8 cellular contexts compared by ENCODE assay signal in the genomic region with DNA sequence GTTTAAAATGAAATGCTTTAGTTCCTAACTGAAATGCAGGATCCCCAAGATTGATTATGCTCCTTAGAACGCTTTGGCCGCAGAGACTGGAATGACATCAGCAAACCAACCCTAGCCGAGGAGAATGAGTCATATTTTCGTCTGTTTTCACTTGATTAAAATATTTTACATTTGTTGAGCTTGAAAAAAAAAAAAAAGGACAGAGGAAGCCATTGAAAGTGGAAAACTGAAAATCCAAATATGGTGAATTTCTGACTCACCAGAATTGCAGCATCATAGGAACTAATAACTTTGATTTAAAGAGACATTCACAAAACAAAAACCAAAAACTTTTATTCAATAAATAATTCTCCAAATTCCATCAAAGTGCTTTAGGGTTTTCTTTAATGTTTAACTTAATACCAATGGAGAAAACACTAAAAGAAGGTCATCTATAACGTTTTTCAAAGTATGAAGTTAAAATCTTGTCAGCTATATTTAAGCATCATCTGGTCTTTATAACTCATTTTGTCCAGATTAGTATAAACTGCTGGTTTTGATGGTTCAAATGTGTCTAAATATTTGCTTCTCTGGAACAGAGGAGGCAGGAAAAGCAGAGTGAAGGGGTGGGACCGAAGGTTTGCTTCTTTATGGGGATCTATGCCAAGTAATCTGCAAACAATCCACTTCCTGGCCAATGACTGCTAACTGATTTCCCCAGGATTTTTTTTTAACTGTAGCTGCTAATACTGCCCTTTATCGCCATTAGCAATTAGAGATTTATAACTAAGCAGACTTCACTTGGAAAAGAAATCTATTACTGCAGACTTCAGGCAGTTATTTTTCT. TPM values are rescaled to one million over a fixed set of nuclear protein-coding genes. Genes with fewer than 3 reads are reported as not detected.
DNase-seq lines count a peak whose midpoint lies in the region; ATAC-seq and TF ChIP-seq lines count a peak whose summit lies in the region.

No MANE protein-coding gene starts in this region.

- peak overlapping the region; percentile 55 for H2AFZ ChIP-seq in PC-3 (ENCODE audit: low read length)

- peak; percentile 66 for ATAC-seq in PC-3

- H3F3A ChIP-seq in PC-3 (ENCODE audit: low read length, unreplicated experiment) = no peaks in the 10 kb centered on the region

- no peaks in the 10 kb centered on the region for H3K9me3 ChIP-seq in PC-3 (ENCODE audit: low read length)
- H3K9me3 ChIP-seq in esophagus muscularis mucosa = no peaks in the 10 kb centered on the region
- no peaks in the 10 kb centered on the region for H3K9me3 ChIP-seq in ovary

- H3K9me2 ChIP-seq in PC-3 (replicated peaks; ENCODE audit: low read length) = no peaks in the 10 kb centered on the region

- peak overlapping the region; percentile 94 for H3K27ac ChIP-seq in PC-3 (ENCODE audit: low read length)
- peak overlapping the region; percentile 76 to 85 (median 80) for H3K27ac ChIP-seq in esophagus muscularis mucosa (replicated peaks in 1 of 4)
- peak overlapping the region in 1 of 2 donors; percentile 58 for H3K27ac ChIP-seq in ovary

- CTCF ChIA-PET in PC-3 (lab: Charles Lee) = interaction anchor here (0.6 kb wide), 3 partner anchors 15 to 451 kb away, joined by 4 to 9 read pairs (median 7); no protein-coding TSS in a partner anchor

- 13% methylated on average over 7 of the region's 7 CpGs for WGBS in esophagus muscularis mucosa
- WGBS in ovary, 3 donors = 3 to 5% (median 5%) methylated on average over 7 of the region's 7 CpGs

- TF ChIP-seq EP300 in esophagus muscularis mucosa (IDR thresholded peaks at IDR 0.05) (no peak), ovary (IDR thresholded peaks at IDR 0.05) (no peak)

- H3K4me2 ChIP-seq in PC-3 (ENCODE audit: low read length) = peak overlapping the region; percentile 85

- POLR2A ChIA-PET in PC-3 (lab: Charles Lee; ENCODE audit: unreplicated experiment) = interaction anchor here (0.6 to 0.7 kb wide), 3 partner anchors 51 to 230 kb away, joined by 3 to 5 read pairs (median 4); no protein-coding TSS in a partner anchor

- H3K36me3 ChIP-seq in PC-3 (ENCODE audit: low read depth, low read length) (peaks cover 9% of the 10 kb centered on the region; the same call in 1 of the 2 replicates), esophagus muscularis mucosa (no peaks in the 10 kb centered on the region), ovary (no peaks in the 10 kb centered on the region)

- TF ChIP-seq CTCF in PC-3 (conservative IDR thresholded peaks at IDR 0.05; ENCODE audit: low read depth, low read length) (no peak), esophagus muscularis mucosa (IDR thresholded peaks at IDR 0.05) (no peak), ovary (IDR thresholded peaks at IDR 0.05) (no peak)

- peak; percentile 94 for DNase-seq in EL
- DNase-seq in PC-3 = peak; percentile 85
- DNase-seq in esophagus muscularis mucosa (ENCODE audit: extremely low spot score) = no peak
- peak; percentile 64 to 81 (median 68) for DNase-seq in ovary
- DNase-seq in NCI-H748 (lab: John Stamatoyannopoulos, UW; ENCODE audit: unreplicated experiment) = no peak
- DNase-seq in GDM1 (lab: John Stamatoyannopoulos, UW) = no peak
- no peak for DNase-seq in activated effector memory CD4-positive, alpha-beta T cell treated with Interleukin-2 at 50 U/mL for 16 hours
- no peak for DNase-seq in NCI-H128 (lab: John Stamatoyannopoulos, UW; ENCODE audit: unreplicated experiment)

- no TSS peak for BruUV-seq in PC-3 (replicated peaks; lab: Mats Ljungman, UMichigan)

- H3K4me3 ChIP-seq in PC-3 (ENCODE audit: low read length) (peak overlapping the region; percentile 55), esophagus muscularis mucosa (peak overlapping the region; percentile 30 to 43 (median 37)), ovary (peak overlapping the region; percentile 9)

- H3K27me3 ChIP-seq in PC-3 (ENCODE audit: low read length) (no peaks in the 10 kb centered on the region), esophagus muscularis mucosa (no peaks in the 10 kb centered on the region), ovary (no peaks in the 10 kb centered on the region)

- no peaks in the 10 kb centered on the region for H4K20me1 ChIP-seq in PC-3 (ENCODE audit: low read length)

- peaks cover 58% of the 10 kb centered on the region for H3K79me2 ChIP-seq in PC-3 (ENCODE audit: low read length)

- no peak for TF ChIP-seq POLR2A in esophagus muscularis mucosa (IDR thresholded peaks at IDR 0.05; ENCODE audit: low read depth)
- no peak for TF ChIP-seq POLR2A in ovary (IDR thresholded peaks at IDR 0.05)

- H3K4me1 ChIP-seq in PC-3 (ENCODE audit: insufficient read depth, low read length) = peaks cover 56% of the 10 kb centered on the region
- peaks cover 6 to 27% (median 22%) of the 10 kb centered on the region in 4 donors for H3K4me1 ChIP-seq in esophagus muscularis mucosa
- peaks cover 2% of the 10 kb centered on the region for H3K4me1 ChIP-seq in ovary (ENCODE audit: insufficient read depth)

- intact Hi-C loops in PC-3 (cut with micrococcal nuclease) (loop anchor here (1.0 kb wide), 1 partner anchor 12 kb away; no protein-coding TSS in a partner anchor), esophagus muscularis mucosa (cut with DNase I) (loop anchor here (2.0 kb wide), 1 partner anchor 32 kb away; the partner anchor contains the start of gene COL5A2), ovary (cut with DNase I) (no loop called here)

- H3K9ac ChIP-seq in PC-3 (ENCODE audit: low read length) = peak overlapping the region; percentile 72

RNA-seq across cellular contexts. Expression of gene COL5A2, which starts 30.9 kb away (rescaled TPM):
- total RNA-seq in PC-3 (2014; rRNA removed) (56.2 and 60.1 TPM in 2 replicates), esophagus muscularis mucosa (10 to 100 TPM; 49.9 to 68.5 (median 59.0) TPM), ovary (10 to 100 TPM; 25.2 to 41.1 (median 30.2) TPM)
- polyA plus RNA-seq in ovary = 10 to 100 TPM; 36.0 to 46.8 TPM

Comparison
In these comparisons a context has a peak if more than half of its experiments do, and no peak if none do; other contexts are left out.
1. DNase-seq: peak in EL (single experiment), PC-3 (single experiment) and ovary (5 of 5); none in esophagus muscularis mucosa (single experiment), NCI-H748 (single experiment), GDM1 (single experiment), activated effector memory CD4-positive, alpha-beta T cell treated with Interleukin-2 at 50 U/mL for 16 hours (single experiment) and NCI-H128 (single experiment).
2. intact Hi-C loops: an anchor here in PC-3 (1.0 kb wide) and esophagus muscularis mucosa (2.0 kb wide); none called in ovary.
3. Peak in every context shown above with its lines, with median percentiles within 50 percentile points of each other: H3K4me3 ChIP-seq.